Comparison of ENCODE assay signal across 17 cellular contexts in genomic region chr12:31899136-31899535, GRCh38.
DNase-seq lines count a peak whose midpoint lies in the region; ATAC-seq lines count a peak whose summit lies in the region.
"Had no signal": no experiment of that assay in that cellular context is flagged by ENCODE, and none has a peak within 500 bp of the region (broad histone marks: within the 10 kb centered on the region; RNA-seq: fewer than 3 reads in every experiment).

No MANE protein-coding gene starts in this region.

- H3K36me3 Mint-ChIP-seq in activated naive CD4-positive, alpha-beta T cell treated with anti-CD3 and anti-CD28 coated beads, Interleukin-2, amount 10 ng/mL, durations not matched to agents 7 days and 5 days = peaks cover 54% of the 10 kb centered on the region
- peaks cover 49 to 60% of the 10 kb centered on the region in 2 donors for H3K36me3 Mint-ChIP-seq in activated naive CD4-positive, alpha-beta T cell treated with anti-CD3 and anti-CD28 coated beads, Interleukin-2, amount 50 U/mL, for 72 hours
- H3K36me3 Mint-ChIP-seq in central memory CD8-positive, alpha-beta T cell (ENCODE audit: insufficient read depth) = peaks cover 15% of the 10 kb centered on the region
- peaks cover 51% of the 10 kb centered on the region for H3K36me3 Mint-ChIP-seq in stimulated activated memory B cell treated with anti-CD40 and anti-IgM and Interleukin-4, amounts not matched to agents 10 μg/mL and 1 μg/mL and 100 μg/mL, for 72 hours

- no peak overlapping the region for H3K4me3 Mint-ChIP-seq in activated naive CD4-positive, alpha-beta T cell treated with anti-CD3 and anti-CD28 coated beads, Interleukin-2, amount 10 ng/mL, durations not matched to agents 7 days and 5 days
- H3K4me3 Mint-ChIP-seq in central memory CD8-positive, alpha-beta T cell = peak overlapping the region; percentile 9
- H3K4me3 Mint-ChIP-seq in stimulated activated memory B cell treated with anti-CD40 and anti-IgM and Interleukin-4, amounts not matched to agents 10 μg/mL and 1 μg/mL and 100 μg/mL, for 72 hours = no peak overlapping the region

- no peaks in the 10 kb centered on the region for H3K27me3 Mint-ChIP-seq in activated naive CD4-positive, alpha-beta T cell treated with anti-CD3 and anti-CD28 coated beads, Interleukin-2, amount 10 ng/mL, durations not matched to agents 7 days and 5 days
- no peaks in the 10 kb centered on the region for H3K27me3 Mint-ChIP-seq in central memory CD8-positive, alpha-beta T cell
- H3K27me3 Mint-ChIP-seq in stimulated activated memory B cell treated with anti-CD40 and anti-IgM and Interleukin-4, amounts not matched to agents 10 μg/mL and 1 μg/mL and 100 μg/mL, for 72 hours = no peaks in the 10 kb centered on the region

- DNase-seq in activated naive CD4-positive, alpha-beta T cell treated with anti-CD3 and anti-CD28 coated beads, Interleukin-2, amount 10 ng/mL, durations not matched to agents 7 days and 5 days = no peak
- no peak for DNase-seq in activated naive CD4-positive, alpha-beta T cell treated with anti-CD3 and anti-CD28 coated beads, Interleukin-2, amount 50 U/mL, for 72 hours (ENCODE audit: low spot score in 2 of 2)
- DNase-seq in MV-4-11 (lab: John Stamatoyannopoulos, UW) (peak; percentile 37), NOMO-1 treated with dmso at 0.1 percent for 144 hours (lab: John Stamatoyannopoulos, UW; ENCODE audit: unreplicated experiment) (no peak)
- no peak for DNase-seq in central memory CD8-positive, alpha-beta T cell (ENCODE audit: low spot score in 2 of 2)
- DNase-seq: activated CD8-positive, alpha-beta memory T cell treated with anti-CD3 and anti-CD28 coated beads for 24 hours; GOT3; hippocampal formation; kidney glomerular epithelial cell; NCI-H1105; NCI-H774; right cardiac atrium had no signal

- peaks cover 52% of the 10 kb centered on the region for H3K4me1 Mint-ChIP-seq in activated naive CD4-positive, alpha-beta T cell treated with anti-CD3 and anti-CD28 coated beads, Interleukin-2, amount 10 ng/mL, durations not matched to agents 7 days and 5 days
- peaks cover 56% of the 10 kb centered on the region for H3K4me1 Mint-ChIP-seq in central memory CD8-positive, alpha-beta T cell
- peaks cover 51% of the 10 kb centered on the region for H3K4me1 Mint-ChIP-seq in stimulated activated memory B cell treated with anti-CD40 and anti-IgM and Interleukin-4, amounts not matched to agents 10 μg/mL and 1 μg/mL and 100 μg/mL, for 72 hours

- peak overlapping the region; percentile 47 for H3K27ac Mint-ChIP-seq in activated naive CD4-positive, alpha-beta T cell treated with anti-CD3 and anti-CD28 coated beads, Interleukin-2, amount 10 ng/mL, durations not matched to agents 7 days and 5 days
- peak overlapping the region in 1 of 2 donors; percentile 17 for H3K27ac Mint-ChIP-seq in activated naive CD4-positive, alpha-beta T cell treated with anti-CD3 and anti-CD28 coated beads, Interleukin-2, amount 50 U/mL, for 72 hours
- peak overlapping the region; percentile 99 for H3K27ac Mint-ChIP-seq in central memory CD8-positive, alpha-beta T cell (ENCODE audit: low read depth)
- H3K27ac Mint-ChIP-seq in stimulated activated memory B cell treated with anti-CD40 and anti-IgM and Interleukin-4, amounts not matched to agents 10 μg/mL and 1 μg/mL and 100 μg/mL, for 72 hours = peak overlapping the region; percentile 98

- ATAC-seq in activated naive CD4-positive, alpha-beta T cell treated with anti-CD3 and anti-CD28 coated beads, Interleukin-2, amount 50 U/mL, for 72 hours = no peak
- ATAC-seq in central memory CD8-positive, alpha-beta T cell (replicated peaks; ENCODE audit: extremely low read depth, poor library complexity, severe bottlenecking) = no peak
- ATAC-seq in stimulated activated memory B cell treated with anti-CD40 and anti-IgM and Interleukin-4, amounts not matched to agents 10 μg/mL and 1 μg/mL and 100 μg/mL, for 72 hours = no peak
- ATAC-seq in GM19455 (IDR thresholded peaks at IDR 0.05; ENCODE audit: unreplicated experiment) (no peak), GM21381 (IDR thresholded peaks at IDR 0.05; ENCODE audit: unreplicated experiment) (no peak)
- ATAC-seq: GM12878, right cardiac atrium, SK-N-SH treated with all-trans-retinoic acid at 6 μM for 48 hours had no signal

- CTCF ChIA-PET in activated naive CD4-positive, alpha-beta T cell treated with anti-CD3 and anti-CD28 coated beads, Interleukin-2, amount 10 ng/mL, durations not matched to agents 7 days and 5 days (lab: Charles Lee) = no interaction called here

- H3K9me3 Mint-ChIP-seq in activated naive CD4-positive, alpha-beta T cell treated with anti-CD3 and anti-CD28 coated beads, Interleukin-2, amount 10 ng/mL, durations not matched to agents 7 days and 5 days = peaks cover 56% of the 10 kb centered on the region
- H3K9me3 Mint-ChIP-seq in activated naive CD4-positive, alpha-beta T cell treated with anti-CD3 and anti-CD28 coated beads, Interleukin-2, amount 50 U/mL, for 72 hours = peaks cover 36 to 38% of the 10 kb centered on the region in 2 donors
- H3K9me3 Mint-ChIP-seq in central memory CD8-positive, alpha-beta T cell = peaks cover 18% of the 10 kb centered on the region
- H3K9me3 Mint-ChIP-seq in stimulated activated memory B cell treated with anti-CD40 and anti-IgM and Interleukin-4, amounts not matched to agents 10 μg/mL and 1 μg/mL and 100 μg/mL, for 72 hours = peaks cover 25% of the 10 kb centered on the region
